In the genomic region with DNA sequence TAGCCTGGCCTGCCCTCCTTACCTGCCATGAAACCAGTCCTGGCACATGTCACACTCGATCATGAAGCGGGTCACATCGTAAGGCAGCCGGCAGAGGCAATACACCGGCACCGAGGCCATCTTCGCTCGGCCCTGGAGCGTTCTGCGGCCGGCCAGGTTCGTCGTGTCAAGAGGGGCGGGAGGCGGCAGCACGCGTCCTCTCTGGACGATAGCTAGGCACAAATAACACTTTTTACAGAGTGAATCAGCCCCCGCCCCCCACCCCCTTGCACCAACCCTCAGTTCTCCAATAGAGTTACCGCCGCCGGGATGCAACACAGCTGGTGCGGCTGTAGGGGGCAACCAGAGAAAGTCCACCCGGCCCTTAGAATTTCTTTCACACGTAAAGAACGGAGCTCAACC, we compare ENCODE assay signal across 8 cellular contexts. TPM values are rescaled to one million over a fixed set of nuclear protein-coding genes. Genes with fewer than 3 reads are reported as not detected.
DNase-seq lines count a peak whose midpoint lies in the region; ATAC-seq and TF ChIP-seq lines count a peak whose summit lies in the region.

No MANE protein-coding gene starts in this region.

- H3K9ac ChIP-seq in GM23248 (peak overlapping the region; percentile 99), NT2/D1 (ENCODE audit: insufficient read length, low read depth) (peak overlapping the region; percentile 95), fibroblast of lung (ENCODE audit: insufficient read depth, low read length) (peak overlapping the region; percentile 37), neural cell (ENCODE audit: low read length) (peak overlapping the region; percentile 79)

- no peaks in the 10 kb centered on the region for H3K27me3 ChIP-seq in GM23248 (replicated peaks; ENCODE audit: insufficient read depth)
- H3K27me3 ChIP-seq in NT2/D1 (ENCODE audit: insufficient read depth, insufficient read length): no peaks in the 10 kb centered on the region
- H3K27me3 ChIP-seq in fibroblast of lung (ENCODE audit: control insufficient read depth, insufficient read depth, low read length): no peaks in the 10 kb centered on the region
- no peaks in the 10 kb centered on the region for H3K27me3 ChIP-seq in neural cell (ENCODE audit: insufficient read depth, low read depth, low read length)
- H3K27me3 ChIP-seq in tibial artery: no peaks in the 10 kb centered on the region

- H3K4me1 ChIP-seq in GM23248 (ENCODE audit: insufficient read depth): no peaks in the 10 kb centered on the region
- peaks cover 2% of the 10 kb centered on the region for H3K4me1 ChIP-seq in NT2/D1 (ENCODE audit: insufficient read depth, insufficient read length)
- no peaks in the 10 kb centered on the region for H3K4me1 ChIP-seq in fibroblast of lung (ENCODE audit: control insufficient read depth, extremely low read depth, insufficient read depth, low read length)
- H3K4me1 ChIP-seq in tibial artery: no peaks in the 10 kb centered on the region

- peak overlapping the region; percentile 60 for H3K4me3 ChIP-seq in AG09309 (ENCODE audit: control insufficient read depth, low read depth, low read length)
- peak overlapping the region; percentile 89 for H3K4me3 ChIP-seq in GM23248
- H3K4me3 ChIP-seq in NT2/D1 (ENCODE audit: insufficient read length, low read depth): peak overlapping the region; percentile 82
- peak overlapping the region; percentile 32 to 77 (median 59) for H3K4me3 ChIP-seq in fibroblast of lung (replicated peaks in 1 of 4; ENCODE audit: control extremely low read depth in 1 of 4, insufficient read depth in 1 of 4, low read depth in 3 of 4, low read length in 4 of 4)
- H3K4me3 ChIP-seq in neural cell (ENCODE audit: low read length): peak overlapping the region; percentile 84
- H3K4me3 ChIP-seq in tibial artery: peak overlapping the region; percentile 83 to 85

- ATAC-seq in HG02642 (IDR thresholded peaks at IDR 0.05; ENCODE audit: poor library complexity, unreplicated experiment): no peak

- peak; percentile 14 for DNase-seq in AG09309 (ENCODE audit: low read depth)
- DNase-seq in GM23248: peak; percentile 83
- DNase-seq in NT2/D1 (ENCODE audit: low read depth, low spot score): peak; percentile 35
- peak; percentile 55 for DNase-seq in activated T-cell treated with anti-CD3 and anti-CD28 coated beads, Interleukin-2, amount 50 U/mL, for 24 hours
- peak; percentile 57 to 64 for DNase-seq in fibroblast of lung (ENCODE audit: low read depth in 2 of 2)
- DNase-seq in tibial artery: peak; percentile 56 to 62

- TF ChIP-seq EP300 in neural cell (conservative IDR thresholded peaks at IDR 0.05; ENCODE audit: poor library complexity, severe bottlenecking): no peak

- H3K79me2 ChIP-seq in GM23248 (ENCODE audit: insufficient read depth) (peaks cover 8% of the 10 kb centered on the region), fibroblast of lung (ENCODE audit: control insufficient read depth, insufficient read depth, low read length) (no peaks in the 10 kb centered on the region), neural cell (replicated peaks; ENCODE audit: insufficient read depth, low read length) (no peaks in the 10 kb centered on the region)

- peak; percentile 13 for TF ChIP-seq RAD21 in neural cell (conservative IDR thresholded peaks at IDR 0.05)

- in situ Hi-C loops in GM23248 (cut with MboI): loop anchor here (25.0 kb wide), 1 partner anchor 395 kb away; the partner anchor contains the start of gene TSR2

- WGBS in GM23248 (ENCODE audit: low coverage in 1 of 2, low lambda C conversion rate in 2 of 2, missing lambda C conversion rate in 2 of 2), 2 experiments: 0% methylated on average over 11 to 13 of the region's 26 CpGs

- H4K20me1 ChIP-seq in GM23248 (ENCODE audit: insufficient read depth) (no peaks in the 10 kb centered on the region), fibroblast of lung (ENCODE audit: control insufficient read depth, extremely low read depth, insufficient read depth, low read length) (no peaks in the 10 kb centered on the region), neural cell (ENCODE audit: insufficient read depth) (no peaks in the 10 kb centered on the region)

- H3K36me3 ChIP-seq in GM23248 (ENCODE audit: low read depth): no peaks in the 10 kb centered on the region
- peaks cover 38% of the 10 kb centered on the region for H3K36me3 ChIP-seq in NT2/D1 (ENCODE audit: insufficient read depth, insufficient read length, low read length)
- no peaks in the 10 kb centered on the region for H3K36me3 ChIP-seq in fibroblast of lung (ENCODE audit: control insufficient read depth, insufficient read depth, low read length)
- H3K36me3 ChIP-seq in neural cell (ENCODE audit: insufficient read depth, low read length): no peaks in the 10 kb centered on the region
- peaks cover 0 to 16% (median 16%) of the 10 kb centered on the region in 3 donors for H3K36me3 ChIP-seq in tibial artery

- peaks cover 9% of the 10 kb centered on the region for H3K27me3 Mint-ChIP-seq in activated T-cell treated with anti-CD3 and anti-CD28 coated beads, Interleukin-2, amount 50 U/mL, for 24 hours

- peak; percentile 38 for TF ChIP-seq CTCF in AG09309 (IDR thresholded peaks at IDR 0.05; ENCODE audit: control insufficient read depth, insufficient read depth, low read depth, low read length, missing control alignments)
- peak; percentile 12 to 30 for TF ChIP-seq CTCF in fibroblast of lung (conservative IDR thresholded peaks at IDR 0.05 in 1 of 2, IDR thresholded peaks at IDR 0.05 in 1 of 2; ENCODE audit: low read depth in 1 of 2, low read length in 2 of 2)
- peak; percentile 34 for TF ChIP-seq CTCF in neural cell (IDR thresholded peaks at IDR 0.05; ENCODE audit: poor library complexity, severe bottlenecking)
- peak in 1 of 2 experiments; percentile 27 for TF ChIP-seq CTCF in tibial artery (IDR thresholded peaks at IDR 0.05)

- H3K9me3 ChIP-seq in GM23248 (ENCODE audit: low read depth) (no peaks in the 10 kb centered on the region), NT2/D1 (ENCODE audit: insufficient read depth, low read length) (no peaks in the 10 kb centered on the region), fibroblast of lung (ENCODE audit: control insufficient read depth, insufficient read depth, low read depth, low read length) (no peaks in the 10 kb centered on the region), neural cell (ENCODE audit: low read length) (no peaks in the 10 kb centered on the region), tibial artery (no peaks in the 10 kb centered on the region)

- intact Hi-C loops in tibial artery (cut with DNase I; ENCODE audit: low total_unique reads): loop anchor here (10.0 kb wide), 2 partner anchors 142 to 772 kb away; partner anchors contain the start of gene FAM120C

- no peaks in the 10 kb centered on the region; the same call in 1 of the 2 replicates for H3F3A ChIP-seq in GM23248 (ENCODE audit: insufficient read depth)
- H3F3A ChIP-seq in neural cell (ENCODE audit: insufficient read depth, low read length, poor library complexity, severe bottlenecking): peaks cover 5% of the 10 kb centered on the region

- no peak overlapping the region for H3K27ac ChIP-seq in GM23248
- peak overlapping the region; percentile 38 for H3K27ac ChIP-seq in fibroblast of lung (ENCODE audit: insufficient read depth, low read length)
- peak overlapping the region; percentile 86 for H3K27ac ChIP-seq in neural cell (ENCODE audit: low read length)
- H3K27ac ChIP-seq in tibial artery: peak overlapping the region; percentile 93 to 99

- H3K27ac Mint-ChIP-seq in activated T-cell treated with anti-CD3 and anti-CD28 coated beads, Interleukin-2, amount 50 U/mL, for 24 hours: peak overlapping the region; percentile 99

- H2AFZ ChIP-seq in GM23248 (peak overlapping the region; percentile 88), fibroblast of lung (ENCODE audit: low read length) (peak overlapping the region; percentile 71), neural cell (ENCODE audit: low read depth, low read length) (no peak overlapping the region)

- H3K4me1 Mint-ChIP-seq in activated T-cell treated with anti-CD3 and anti-CD28 coated beads, Interleukin-2, amount 50 U/mL, for 24 hours (ENCODE audit: low read depth): peaks cover 28% of the 10 kb centered on the region

- peak overlapping the region; percentile 90 for H3K4me2 ChIP-seq in GM23248 (ENCODE audit: unreplicated experiment)
- H3K4me2 ChIP-seq in fibroblast of lung (ENCODE audit: extremely low read depth, insufficient read depth, low read length): peak overlapping the region; percentile 78
- H3K4me2 ChIP-seq in neural cell (ENCODE audit: low read length): no peak overlapping the region

- H3K9me2 ChIP-seq in GM23248 (ENCODE audit: insufficient read depth) (no peaks in the 10 kb centered on the region), neural cell (ENCODE audit: insufficient read depth, low read length) (no peaks in the 10 kb centered on the region)

- H3K36me3 Mint-ChIP-seq in activated T-cell treated with anti-CD3 and anti-CD28 coated beads, Interleukin-2, amount 50 U/mL, for 24 hours (ENCODE audit: low read depth): peaks cover 50% of the 10 kb centered on the region

- H3K9me3 Mint-ChIP-seq in activated T-cell treated with anti-CD3 and anti-CD28 coated beads, Interleukin-2, amount 50 U/mL, for 24 hours: no peaks in the 10 kb centered on the region

- H3K4me3 Mint-ChIP-seq in activated T-cell treated with anti-CD3 and anti-CD28 coated beads, Interleukin-2, amount 50 U/mL, for 24 hours: peak overlapping the region; percentile 90

TF ChIP-seq in neural cell, 6 proteins besides CTCF, POLR2A, EP300 and RAD21 (continues in another document):
- TF ChIP-seq TAF1 (IDR thresholded peaks at IDR 0.05; ENCODE audit: low read depth) (no peak), EZH2 (IDR thresholded peaks at IDR 0.05; ENCODE audit: borderline replicate concordance, insufficient read depth, low read length, poor library complexity, severe bottlenecking) (no peak)

RNA-seq across cellular contexts. Expression of gene PHF8, which starts 1.7 kb away (rescaled TPM):
- total RNA-seq in GM23248 (2014; rRNA removed; shearing (Covaris generic)): 5.2 and 6.1 TPM in 2 replicates
- polyA plus RNA-seq in GM23248 (2016; fragmentation: Nextera tagmentation; extraction: Ambion mirVana) (7.0 and 7.9 TPM in 2 replicates), fibroblast of lung (7.0 and 7.8 TPM in 2 replicates), neural cell (9.8 and 10.2 TPM in 2 replicates)
- 10.8 and 16.7 TPM in 2 replicates for total RNA-seq in fibroblast of lung
- 6.1 and 7.4 TPM in 2 replicates for polyA plus RNA-seq in fibroblast of lung (2012)
- polyA minus RNA-seq in fibroblast of lung (ENCODE audit: low replicate concordance) (15.3 and 31.8 TPM in 2 replicates), neural cell (41.1 and 42.6 TPM in 2 replicates)

Comparison
In these comparisons a context has a peak if more than half of its experiments do, and no peak if none do; other contexts are left out.
1. DNase-seq: peak in every context shown above with its lines; median percentile 83 in GM23248; 60 in fibroblast of lung; 59 in tibial artery; 55 in activated T-cell treated with anti-CD3 and anti-CD28 coated beads, Interleukin-2, amount 50 U/mL, for 24 hours; 35 in NT2/D1; 14 in AG09309.
2. H3K9ac ChIP-seq: peak in every context shown above with its lines; median percentile 99 in GM23248; 95 in NT2/D1; 79 in neural cell; 37 in fibroblast of lung.